8 cellular contexts compared by ENCODE assay signal in the genomic region with DNA sequence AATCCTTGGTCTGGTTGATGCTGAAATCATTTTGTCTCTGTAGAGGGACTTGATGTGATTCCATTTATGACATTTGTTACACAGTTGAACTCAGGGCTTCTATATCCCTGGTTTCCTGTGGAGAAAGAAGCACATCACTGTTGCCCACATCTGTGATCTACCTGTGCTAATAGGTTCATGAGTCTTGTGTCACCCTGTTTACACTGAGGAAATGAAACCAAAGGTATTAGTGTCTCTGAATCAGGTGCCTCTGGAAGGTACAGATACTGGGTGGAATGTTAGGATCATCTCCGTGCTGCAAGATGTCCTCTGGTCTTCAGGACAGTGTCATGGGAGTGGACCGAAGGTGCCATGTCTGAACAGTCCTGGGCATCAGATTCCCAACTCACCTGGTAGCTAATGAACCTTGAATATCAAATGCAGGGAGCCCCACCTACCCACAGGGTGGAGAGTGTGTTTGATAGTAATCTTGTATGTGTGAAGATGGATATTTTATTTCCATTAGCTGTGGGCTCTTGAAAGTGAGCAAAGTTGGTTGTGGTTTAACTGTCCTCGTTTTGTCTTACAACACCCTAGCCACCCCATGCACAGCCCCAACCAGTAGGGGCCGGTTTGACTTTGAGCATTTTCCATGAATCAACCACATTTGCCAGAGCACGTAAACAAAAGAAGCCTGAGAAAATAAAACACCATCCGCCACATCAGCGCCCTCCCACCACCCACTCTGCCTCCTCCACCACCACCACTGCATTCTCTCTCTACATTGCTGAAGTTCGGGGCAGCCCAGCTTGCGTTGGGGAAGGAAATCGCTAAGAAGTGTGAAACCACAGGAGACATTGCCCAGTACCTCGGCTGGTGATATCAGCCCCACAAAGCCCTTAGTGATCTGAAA.
A peak's percentile ranks its signal among the peaks of the same experiment; 100 is the strongest.
DNase-seq lines count a peak whose midpoint lies in the region; ATAC-seq lines count a peak whose summit lies in the region.

No MANE protein-coding gene starts in this region.

- peaks cover 75% of the 10 kb centered on the region for H3K4me1 Mint-ChIP-seq in T-helper 2 cell treated with Interferon-gamma antibody and Interleukin-4, amounts not matched to agents 5 μg/mL and 100 μg/mL, for 36 hours (ENCODE audit: low read depth)

- peak overlapping the region; percentile 79 for H3K4me3 Mint-ChIP-seq in T-helper 2 cell treated with Interferon-gamma antibody and Interleukin-4, amounts not matched to agents 5 μg/mL and 100 μg/mL, for 36 hours

- H3K9me3 Mint-ChIP-seq in T-helper 2 cell treated with Interferon-gamma antibody and Interleukin-4, amounts not matched to agents 5 μg/mL and 100 μg/mL, for 36 hours: no peaks in the 10 kb centered on the region

- no peaks in the 10 kb centered on the region for H3K27me3 Mint-ChIP-seq in T-helper 2 cell treated with Interferon-gamma antibody and Interleukin-4, amounts not matched to agents 5 μg/mL and 100 μg/mL, for 36 hours (ENCODE audit: low read depth)

- ATAC-seq in GM18861 (IDR thresholded peaks at IDR 0.05; ENCODE audit: unreplicated experiment) (peak; percentile 52), HG03064 (IDR thresholded peaks at IDR 0.05; ENCODE audit: low read depth, unreplicated experiment) (peak; percentile 81)

- peak overlapping the region; percentile 96 for H3K27ac Mint-ChIP-seq in T-helper 2 cell treated with Interferon-gamma antibody and Interleukin-4, amounts not matched to agents 5 μg/mL and 100 μg/mL, for 36 hours

- peak; percentile 90 for DNase-seq in T-helper 2 cell treated with Interferon-gamma antibody and Interleukin-4, amounts not matched to agents 5 μg/mL and 100 μg/mL, for 36 hours (ENCODE audit: low spot score)
- DNase-seq in activated naive CD8-positive, alpha-beta T cell treated with anti-CD3 and anti-CD28 coated beads, Interleukin-2, amount 50 U/mL, for 16 hours (ENCODE audit: low read depth, low spot score): peak; percentile 25
- peak; percentile 60 to 64 (median 62) for DNase-seq in stimulated activated CD4-positive, alpha-beta T cell treated with anti-CD3 and anti-CD28 coated beads, Interleukin-12 subunit alpha, Interleukin-12 subunit beta, amount 100 ng/mL, for 48 hours (ENCODE audit: low read depth in 2 of 3, low spot score in 1 of 3)
- DNase-seq in NCI-H524 (lab: John Stamatoyannopoulos, UW) (no peak), DMS53 treated with DMSO at 0.1 percent for 48 hours (lab: John Stamatoyannopoulos, UW; ENCODE audit: unreplicated experiment) (no peak), Ammon's horn (ENCODE audit: low spot score) (no peak)

- peaks cover 48% of the 10 kb centered on the region for H3K36me3 Mint-ChIP-seq in T-helper 2 cell treated with Interferon-gamma antibody and Interleukin-4, amounts not matched to agents 5 μg/mL and 100 μg/mL, for 36 hours (ENCODE audit: low read depth)

Comparison
In these comparisons a context has a peak if more than half of its experiments do, and no peak if none do; other contexts are left out.
1. DNase-seq: peak in T-helper 2 cell treated with Interferon-gamma antibody and Interleukin-4, amounts not matched to agents 5 μg/mL and 100 μg/mL, for 36 hours (single experiment), activated naive CD8-positive, alpha-beta T cell treated with anti-CD3 and anti-CD28 coated beads, Interleukin-2, amount 50 U/mL, for 16 hours (single experiment) and stimulated activated CD4-positive, alpha-beta T cell treated with anti-CD3 and anti-CD28 coated beads, Interleukin-12 subunit alpha, Interleukin-12 subunit beta, amount 100 ng/mL, for 48 hours (3 of 3); none in NCI-H524 (0 of 2), DMS53 treated with DMSO at 0.1 percent for 48 hours (single experiment) and Ammon's horn (single experiment).